ENCODE assay signal across 15 cellular contexts in the genomic region with DNA sequence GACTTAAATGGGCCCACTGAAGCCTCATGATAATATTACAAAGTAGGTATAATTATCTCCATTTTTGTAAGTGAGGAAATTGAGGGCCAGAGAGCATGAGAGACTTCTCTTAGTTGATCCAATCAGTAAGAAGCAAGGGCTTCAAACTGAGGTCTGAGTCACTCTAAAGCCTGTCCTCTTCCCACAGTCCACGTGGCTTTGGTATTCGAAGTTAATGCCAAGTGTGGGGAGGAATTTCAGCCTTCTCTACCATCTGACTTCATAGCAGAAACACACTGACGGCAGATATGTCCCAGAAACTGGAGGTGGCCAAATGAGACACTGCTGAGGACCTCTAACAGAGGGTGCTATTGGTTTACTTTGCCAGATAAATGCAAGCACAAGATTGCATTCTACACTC.
DNase-seq lines count a peak whose midpoint lies in the region; ATAC-seq and TF ChIP-seq lines count a peak whose summit lies in the region.
"Had no signal": no experiment of that assay in that cellular context is flagged by ENCODE, and none has a peak within 500 bp of the region (broad histone marks: within the 10 kb centered on the region; RNA-seq: fewer than 3 reads in every experiment).

No MANE protein-coding gene starts in this region.

- no TSS peak for BruUV-seq in MCF 10A (replicated peaks; lab: Mats Ljungman, UMichigan)

- H3K27me3 ChIP-seq in breast epithelium (peaks cover 0 to 3% of the 10 kb centered on the region in 2 donors), gastroesophageal sphincter (no peaks in the 10 kb centered on the region), stomach smooth muscle (ENCODE audit: control insufficient read depth in 1 of 2, insufficient read depth in 2 of 2, low read length in 2 of 2) (no peaks in the 10 kb centered on the region), tibial artery (no peaks in the 10 kb centered on the region)

- peaks cover 15% of the 10 kb centered on the region for H3K4me1 Mint-ChIP-seq in MCF 10A (ENCODE audit: insufficient read depth, unreplicated experiment)

- CTCF ChIA-PET in MCF 10A (lab: Yijun Ruan, JAX), result no interaction called here

- H3K9me3 Mint-ChIP-seq in MCF 10A (ENCODE audit: unreplicated experiment), result no peaks in the 10 kb centered on the region

- ATAC-seq in gastroesophageal sphincter, result peak; percentile 74
- ATAC-seq in GM19397 (IDR thresholded peaks at IDR 0.05; ENCODE audit: unreplicated experiment), result no peak
- ATAC-seq in HG02763 (IDR thresholded peaks at IDR 0.05; ENCODE audit: unreplicated experiment), result no peak
- ATAC-seq: activated CD4-positive, alpha-beta T cell treated with anti-CD3 and anti-CD28 coated beads for 36 hours had no signal

- no peak for TF ChIP-seq EP300 in gastroesophageal sphincter (IDR thresholded peaks at IDR 0.05)

- H3K27ac ChIP-seq in breast epithelium (no peak overlapping the region), gastroesophageal sphincter (no peak overlapping the region), stomach smooth muscle (ENCODE audit: low read length) (peak overlapping the region; percentile 11), tibial artery (peak overlapping the region in 1 of 2 donors; percentile 55)
- H3K27ac ChIP-seq: HL-60 had no signal

- no peak for TF ChIP-seq CTCF in MCF 10A (IDR thresholded peaks at IDR 0.05; ENCODE audit: unreplicated experiment)
- no peak for TF ChIP-seq CTCF in breast epithelium (IDR thresholded peaks at IDR 0.05)
- peak in 1 of 4 experiments; percentile 30 for TF ChIP-seq CTCF in gastroesophageal sphincter (IDR thresholded peaks at IDR 0.05)
- TF ChIP-seq CTCF in tibial artery (IDR thresholded peaks at IDR 0.05), result no peak

- H3K36me3 ChIP-seq in breast epithelium, result no peaks in the 10 kb centered on the region
- H3K36me3 ChIP-seq in gastroesophageal sphincter, result peaks cover 0 to 8% of the 10 kb centered on the region in 2 donors
- peaks cover 0 to 2% of the 10 kb centered on the region in 2 donors for H3K36me3 ChIP-seq in stomach smooth muscle (ENCODE audit: control insufficient read depth in 2 of 2, insufficient read depth in 2 of 2, low read length in 2 of 2)
- peaks cover 0 to 8% (median 5%) of the 10 kb centered on the region in 3 donors for H3K36me3 ChIP-seq in tibial artery

- no peaks in the 10 kb centered on the region for H3K4me1 ChIP-seq in breast epithelium
- peaks cover 2 to 42% (median 3%) of the 10 kb centered on the region in 3 donors for H3K4me1 ChIP-seq in gastroesophageal sphincter
- H3K4me1 ChIP-seq in stomach smooth muscle (ENCODE audit: control insufficient read depth, insufficient read depth, low read length), result peaks cover 26% of the 10 kb centered on the region
- H3K4me1 ChIP-seq in tibial artery, result peaks cover 0 to 67% (median 31%) of the 10 kb centered on the region in 4 donors

- no peak overlapping the region for H3K4me3 Mint-ChIP-seq in MCF 10A (ENCODE audit: unreplicated experiment)
- H3K4me3 Mint-ChIP-seq: activated CD4-positive, alpha-beta T cell treated with anti-CD3 and anti-CD28 coated beads for 36 hours had no signal

- H3K9me3 ChIP-seq in breast epithelium (no peaks in the 10 kb centered on the region), gastroesophageal sphincter (no peaks in the 10 kb centered on the region), stomach smooth muscle (ENCODE audit: control insufficient read depth in 2 of 2, low read length in 2 of 2) (no peaks in the 10 kb centered on the region), tibial artery (no peaks in the 10 kb centered on the region)

- POLR2A ChIA-PET in MCF 10A (lab: Yijun Ruan, JAX), result no interaction called here

- intact Hi-C loops in MCF 10A (cut with micrococcal nuclease) (loop anchor here (10.0 kb wide), 1 partner anchor 673 kb away; no protein-coding TSS in a partner anchor), breast epithelium (cut with DNase I; ENCODE audit: low total_unique reads) (no loop called here), tibial artery (cut with DNase I; ENCODE audit: low total_unique reads) (no loop called here)

- H3K36me3 Mint-ChIP-seq in MCF 10A (ENCODE audit: insufficient read depth, unreplicated experiment), result peaks cover 81% of the 10 kb centered on the region

- no peaks in the 10 kb centered on the region for H3K27me3 Mint-ChIP-seq in MCF 10A (ENCODE audit: insufficient read depth, unreplicated experiment)

- WGBS in gastroesophageal sphincter (ENCODE audit: low coverage in 1 of 2), 2 donors, result 17% methylated on average over 2 of the region's 3 CpGs; no CpG with 5 or more reads in 1 of the 2 donors

- H3K9ac ChIP-seq in stomach smooth muscle (ENCODE audit: low read length in 2 of 2), result no peak overlapping the region

- TF ChIP-seq POLR2A in breast epithelium (IDR thresholded peaks at IDR 0.05), result no peak
- no peak for TF ChIP-seq POLR2A in gastroesophageal sphincter (IDR thresholded peaks at IDR 0.05)

- DNase-seq in MCF 10A (ENCODE audit: unreplicated experiment) (peak; percentile 75), breast epithelium (ENCODE audit: low spot score in 2 of 2) (no peak), amniotic stem cell (lab: John Stamatoyannopoulos, UW) (peak; percentile 29), tibial artery (no peak)
- DNase-seq: activated CD4-positive, alpha-beta T cell treated with anti-CD3 and anti-CD28 coated beads for 36 hours; activated T-cell treated with anti-CD3 and anti-CD28 coated beads, Interleukin-2, amount 50 U/mL, for 48 hours; MV-4-11; stimulated activated CD4-positive, alpha-beta T cell treated with anti-CD3 and anti-CD28 coated beads, Interleukin-4, amount 100 ng/mL, for 24 hours; stimulated activated naive CD4-positive, alpha-beta T cell; T-helper 2 cell had no signal

- peak overlapping the region; percentile 23 for H3K27ac Mint-ChIP-seq in MCF 10A (ENCODE audit: low read depth, unreplicated experiment)
- H3K27ac Mint-ChIP-seq: activated CD4-positive, alpha-beta T cell treated with anti-CD3 and anti-CD28 coated beads for 36 hours had no signal

- H3K4me3 ChIP-seq in breast epithelium, result no peak overlapping the region
- H3K4me3 ChIP-seq in gastroesophageal sphincter, result no peak overlapping the region
- no peak overlapping the region for H3K4me3 ChIP-seq in stomach smooth muscle (ENCODE audit: low read length in 2 of 2)
- H3K4me3 ChIP-seq in tibial artery, result no peak overlapping the region

Comparison
In these comparisons a context has a peak if more than half of its experiments do, and no peak if none do; other contexts are left out.
1. DNase-seq: peak in MCF 10A (single experiment) and amniotic stem cell (single experiment); none in breast epithelium (0 of 2) and tibial artery (0 of 2).